ENCODE assay signal across 8 cellular contexts in genomic region chr11:46346886-46347636, GRCh38. TPM values are rescaled to one million over a fixed set of nuclear protein-coding genes. Genes with fewer than 3 reads are reported as not detected.
DNase-seq lines count a peak whose midpoint lies in the region; ATAC-seq, FAIRE-seq and TF ChIP-seq lines count a peak whose summit lies in the region.

A gene with protein sequence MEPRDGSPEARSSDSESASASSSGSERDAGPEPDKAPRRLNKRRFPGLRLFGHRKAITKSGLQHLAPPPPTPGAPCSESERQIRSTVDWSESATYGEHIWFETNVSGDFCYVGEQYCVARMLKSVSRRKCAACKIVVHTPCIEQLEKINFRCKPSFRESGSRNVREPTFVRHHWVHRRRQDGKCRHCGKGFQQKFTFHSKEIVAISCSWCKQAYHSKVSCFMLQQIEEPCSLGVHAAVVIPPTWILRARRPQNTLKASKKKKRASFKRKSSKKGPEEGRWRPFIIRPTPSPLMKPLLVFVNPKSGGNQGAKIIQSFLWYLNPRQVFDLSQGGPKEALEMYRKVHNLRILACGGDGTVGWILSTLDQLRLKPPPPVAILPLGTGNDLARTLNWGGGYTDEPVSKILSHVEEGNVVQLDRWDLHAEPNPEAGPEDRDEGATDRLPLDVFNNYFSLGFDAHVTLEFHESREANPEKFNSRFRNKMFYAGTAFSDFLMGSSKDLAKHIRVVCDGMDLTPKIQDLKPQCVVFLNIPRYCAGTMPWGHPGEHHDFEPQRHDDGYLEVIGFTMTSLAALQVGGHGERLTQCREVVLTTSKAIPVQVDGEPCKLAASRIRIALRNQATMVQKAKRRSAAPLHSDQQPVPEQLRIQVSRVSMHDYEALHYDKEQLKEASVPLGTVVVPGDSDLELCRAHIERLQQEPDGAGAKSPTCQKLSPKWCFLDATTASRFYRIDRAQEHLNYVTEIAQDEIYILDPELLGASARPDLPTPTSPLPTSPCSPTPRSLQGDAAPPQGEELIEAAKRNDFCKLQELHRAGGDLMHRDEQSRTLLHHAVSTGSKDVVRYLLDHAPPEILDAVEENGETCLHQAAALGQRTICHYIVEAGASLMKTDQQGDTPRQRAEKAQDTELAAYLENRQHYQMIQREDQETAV (plus strand): TSS chr11:46347463. CDS start chr11:46347660, 197 bp downstream.

- no peak for FAIRE-seq in small intestine (lab: Jason Lieb, UNC)

- H3K36me3 ChIP-seq in WERI-Rb-1 (peaks cover 6% of the 10 kb centered on the region), breast epithelium (no peaks in the 10 kb centered on the region), small intestine (ENCODE audit: control insufficient read depth in 2 of 2, insufficient read depth in 2 of 2, low read length in 2 of 2) (no peaks in the 10 kb centered on the region)

- DNase-seq in NCI-H2081 (lab: John Stamatoyannopoulos, UW) (peak; percentile 85 to 87), NCI-H2081 treated with DMSO at 0.1 percent for 48 hours (lab: John Stamatoyannopoulos, UW) (no peak), NCI-H2029 treated with DMSO at 0.1 percent for 48 hours (lab: John Stamatoyannopoulos, UW) (peak; percentile 33), WERI-Rb-1 (peak; percentile 81), breast epithelium (ENCODE audit: low spot score in 2 of 2) (peak; percentile 84 to 87), iPS-NIHi11 (ENCODE audit: low spot score) (peak; percentile 95), small intestine (peak; percentile 87)

- no peak for TF ChIP-seq POLR2A in breast epithelium (IDR thresholded peaks at IDR 0.05)

- TF ChIP-seq CTCF in WERI-Rb-1 (IDR thresholded peaks at IDR 0.05; ENCODE audit: low read depth, low read length) = peak; percentile 72
- peak; percentile 19 to 100 (median 33) for TF ChIP-seq CTCF in breast epithelium (IDR thresholded peaks at IDR 0.05)

- H3K4me1 ChIP-seq in breast epithelium (peaks cover 15 to 41% of the 10 kb centered on the region in 2 donors), small intestine (ENCODE audit: control insufficient read depth in 2 of 2, insufficient read depth in 1 of 2, low read depth in 1 of 2, low read length in 1 of 2) (peaks cover 7 to 9% of the 10 kb centered on the region in 2 donors)

- peak within 1 kb of the TSS; percentile 70 for H3K4me3 ChIP-seq in WERI-Rb-1 (ENCODE audit: low read depth, low read length)
- H3K4me3 ChIP-seq in breast epithelium = peak within 1 kb of the TSS; percentile 69 to 94 (median 84)
- H3K4me3 ChIP-seq in small intestine (ENCODE audit: low read depth in 1 of 2, low read length in 2 of 2) = peak within 1 kb of the TSS; percentile 65 to 70

- H3K27ac ChIP-seq in WERI-Rb-1 (peak within 1 kb of the TSS; percentile 72), breast epithelium (peak within 1 kb of the TSS; percentile 86), small intestine (ENCODE audit: low read depth in 1 of 2, low read length in 1 of 2) (peak within 1 kb of the TSS; percentile 65 to 68)

- ATAC-seq in HG02852 (IDR thresholded peaks at IDR 0.05; ENCODE audit: unreplicated experiment) = peak; percentile 48

- 4 to 19% (median 13%) methylated on average over 18 to 80 of the region's 80 CpGs for WGBS in small intestine, 3 donors

- H3K9me3 ChIP-seq in WERI-Rb-1 (ENCODE audit: severe bottlenecking) (no peaks in the 10 kb centered on the region), breast epithelium (no peaks in the 10 kb centered on the region), small intestine (ENCODE audit: control insufficient read depth, low read depth) (no peaks in the 10 kb centered on the region)

- intact Hi-C loops in breast epithelium (cut with DNase I; ENCODE audit: low total_unique reads) = no loop called here

- no peaks in the 10 kb centered on the region for H3K27me3 ChIP-seq in WERI-Rb-1 (ENCODE audit: insufficient read depth, low read depth, severe bottlenecking)
- no peaks in the 10 kb centered on the region for H3K27me3 ChIP-seq in breast epithelium
- H3K27me3 ChIP-seq in small intestine (ENCODE audit: control insufficient read depth in 2 of 2, insufficient read depth in 2 of 2, low read length in 2 of 2) = no peaks in the 10 kb centered on the region

RNA-seq across cellular contexts. Expression of the gene that starts here (rescaled TPM):
- total RNA-seq in breast epithelium = 10 to 100 TPM; 42.3 to 46.5 (median 46.2) TPM
- 100 to 1,000 TPM in 2 of 3 donors, 10 to 100 TPM in 1; 90.1 to 122 (median 117) TPM for polyA plus RNA-seq in small intestine
